ENCODE assay signal across 12 cellular contexts in the genomic region with DNA sequence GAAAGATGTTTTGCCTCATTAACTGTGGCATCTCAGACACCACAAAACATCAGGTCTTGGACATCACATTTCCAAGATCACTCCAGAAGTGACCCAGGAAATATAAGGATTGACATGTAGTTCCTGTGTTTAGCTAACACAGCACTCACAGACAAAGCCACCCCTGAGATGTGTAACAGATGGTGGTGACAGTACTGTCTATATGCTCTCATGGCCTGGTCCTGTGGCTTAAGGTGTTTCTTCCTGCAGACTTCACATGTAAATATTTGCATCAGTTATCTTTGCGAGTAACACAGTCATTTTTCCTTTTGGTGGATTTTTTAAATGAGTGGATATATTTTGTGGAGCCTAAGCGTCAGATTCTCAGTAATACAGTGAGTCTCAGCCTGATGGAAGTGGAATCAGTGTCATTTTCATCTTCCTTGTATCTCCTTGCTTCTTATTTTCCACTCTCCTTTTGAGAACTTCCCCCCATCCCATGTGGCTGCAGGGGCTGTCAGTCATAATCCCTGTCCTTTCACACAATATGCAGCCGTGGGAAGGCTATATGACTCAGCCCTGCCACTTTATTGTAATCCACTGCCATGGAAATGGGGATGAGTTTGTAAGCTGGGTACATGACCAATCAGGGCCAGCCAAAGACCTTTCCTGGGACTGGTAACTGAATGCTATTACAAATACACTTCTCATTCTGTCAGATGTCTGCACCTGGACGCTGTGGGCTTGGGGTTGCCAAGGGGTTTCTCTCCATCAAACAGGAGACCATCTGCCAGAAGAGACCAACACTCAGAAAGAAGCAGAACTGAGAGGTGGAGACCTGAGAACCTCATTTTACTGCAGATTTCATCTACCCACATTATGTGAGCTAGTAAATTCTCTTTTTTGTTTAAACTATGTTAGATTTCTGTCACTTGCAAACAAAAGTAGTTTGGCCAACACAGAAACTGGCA.
DNase-seq lines count a peak whose midpoint lies in the region; ATAC-seq and TF ChIP-seq lines count a peak whose summit lies in the region.
"Had no signal": no experiment of that assay in that cellular context is flagged by ENCODE, and none has a peak within 500 bp of the region (broad histone marks: within the 10 kb centered on the region; RNA-seq: fewer than 3 reads in every experiment).

No MANE protein-coding gene starts in this region.

- H3K79me2 ChIP-seq in OCI-LY7 (ENCODE audit: insufficient read depth, low read depth, low read length): no peaks in the 10 kb centered on the region

- H3K4me2 ChIP-seq in OCI-LY7 (ENCODE audit: low read length): no peak overlapping the region

- H3K4me1 ChIP-seq in OCI-LY7 (ENCODE audit: insufficient read depth, low read length, poor library complexity, severe bottlenecking): peaks cover under 1% of the 10 kb centered on the region
- H3K4me1 ChIP-seq in spleen: no peaks in the 10 kb centered on the region
- H3K4me1 ChIP-seq: HAP-1 had no signal

- H4K20me1 ChIP-seq in OCI-LY7 (ENCODE audit: insufficient read depth, low read length): no peaks in the 10 kb centered on the region

- no peak overlapping the region for H3K4me3 ChIP-seq in OCI-LY7 (ENCODE audit: low read depth, low read length, poor library complexity, severe bottlenecking)
- H3K4me3 ChIP-seq in fibroblast of mammary gland (ENCODE audit: control insufficient read depth, low read depth, low read length): no peak overlapping the region
- H3K4me3 ChIP-seq in spleen: no peak overlapping the region
- H3K4me3 ChIP-seq: coronary artery, HAP-1 had no signal

- no peak overlapping the region for H2AFZ ChIP-seq in OCI-LY7 (ENCODE audit: low read length)

- no peaks in the 10 kb centered on the region for H3K27me3 ChIP-seq in spleen (replicated peaks in 1 of 7)

- H3K27ac ChIP-seq in C4-2B (peak overlapping the region; percentile 67), OCI-LY7 (ENCODE audit: low read depth, low read length, poor library complexity, severe bottlenecking) (no peak overlapping the region), spleen (no peak overlapping the region)
- H3K27ac ChIP-seq: coronary artery had no signal

- POLR2A ChIA-PET in OCI-LY7 (lab: Charles Lee): no interaction called here

- TF ChIP-seq POLR2A in spleen (IDR thresholded peaks at IDR 0.05): no peak

- TF ChIP-seq CTCF in C4-2B (conservative IDR thresholded peaks at IDR 0.05) (no peak), OCI-LY7 (conservative IDR thresholded peaks at IDR 0.05; ENCODE audit: low read length) (no peak), fibroblast of mammary gland (conservative IDR thresholded peaks at IDR 0.05; ENCODE audit: control insufficient read depth, insufficient read depth, low read depth, low read length) (no peak), spleen (IDR thresholded peaks at IDR 0.05 in 8 of 11, conservative IDR thresholded peaks at IDR 0.05 in 3 of 11) (no peak)

- no peaks in the 10 kb centered on the region for H3K9me3 ChIP-seq in OCI-LY7 (ENCODE audit: low read length)
- H3K9me3 ChIP-seq in spleen: no peaks in the 10 kb centered on the region
- H3K9me3 ChIP-seq: HAP-1 had no signal

- BruUV-seq in OCI-LY7 (replicated peaks; lab: Mats Ljungman, UMichigan): no TSS peak

- WGBS in spleen, 5 donors: 75 to 85% (median 79%) methylated on average over 4 of the region's 4 CpGs

- DNase-seq in OCI-LY7 (ENCODE audit: low spot score) (peak; percentile 5), fibroblast of mammary gland (ENCODE audit: low read depth) (peak; percentile 3), spleen (no peak), nucleus accumbens (lab: John Stamatoyannopoulos, UW) (no peak)
- DNase-seq: activated CD8-positive, alpha-beta memory T cell treated with anti-CD3 and anti-CD28 coated beads, Interleukin-2, amount 50 U/mL, for 48 hours; left colon; MM.1S had no signal

- CTCF ChIA-PET in OCI-LY7 (lab: Charles Lee; ENCODE audit: unreplicated experiment): no interaction called here

- H3K36me3 ChIP-seq in OCI-LY7 (ENCODE audit: insufficient read depth, low read length) (no peaks in the 10 kb centered on the region), spleen (no peaks in the 10 kb centered on the region)
- H3K36me3 ChIP-seq: HAP-1 had no signal

- intact Hi-C loops in OCI-LY7 (cut with micrococcal nuclease; ENCODE audit: unreplicated experiment) (no loop called here), spleen (cut with DNase I; ENCODE audit: low total_unique reads) (no loop called here)

- ATAC-seq in GM18907 (IDR thresholded peaks at IDR 0.05; ENCODE audit: unreplicated experiment) (peak; percentile 69), GM19452 (IDR thresholded peaks at IDR 0.05; ENCODE audit: unreplicated experiment) (no peak)

- no peaks in the 10 kb centered on the region for H3K9me2 ChIP-seq in OCI-LY7 (ENCODE audit: insufficient read depth, low read length)

Comparison
In these comparisons a context has a peak if more than half of its experiments do, and no peak if none do; other contexts are left out.
1. DNase-seq: peak in OCI-LY7 (single experiment) and fibroblast of mammary gland (single experiment); none in spleen (single experiment) and nucleus accumbens (0 of 56).